In the genomic region with DNA sequence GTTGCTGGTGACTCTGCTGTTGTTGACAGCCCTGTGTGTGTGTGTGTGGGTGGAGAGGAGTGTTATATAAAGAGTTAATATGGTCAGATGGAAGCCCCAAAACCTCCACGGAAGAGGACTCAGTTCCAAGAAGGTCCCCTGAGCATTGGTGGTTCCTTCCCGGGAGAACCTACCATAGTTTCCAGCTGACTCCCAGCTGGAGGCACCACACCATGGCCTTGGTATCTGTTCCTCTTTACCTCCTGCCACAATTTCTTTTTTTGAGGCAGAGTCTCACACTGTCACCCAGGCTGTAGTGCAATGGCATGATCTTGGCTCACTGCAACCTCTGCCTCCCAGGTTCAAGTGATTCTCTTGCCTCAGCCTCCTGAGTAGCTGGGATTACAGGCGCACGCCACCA, we compare ENCODE assay signal across 13 cellular contexts. TPM values are rescaled to one million over a fixed set of nuclear protein-coding genes. Genes with fewer than 3 reads are reported as not detected.
DNase-seq lines count a peak whose midpoint lies in the region; ATAC-seq, FAIRE-seq and TF ChIP-seq lines count a peak whose summit lies in the region.
"Had no signal": no experiment of that assay in that cellular context is flagged by ENCODE, and none has a peak within 500 bp of the region (broad histone marks: within the 10 kb centered on the region; RNA-seq: fewer than 3 reads in every experiment).

No MANE protein-coding gene starts in this region.

- ATAC-seq in GM21423 (IDR thresholded peaks at IDR 0.05; ENCODE audit: unreplicated experiment), result peak; percentile 27
- ATAC-seq in HG03378 (IDR thresholded peaks at IDR 0.05; ENCODE audit: unreplicated experiment), result peak; percentile 30
- ATAC-seq in activated naive CD8-positive, alpha-beta T cell treated with anti-CD3 and anti-CD28 coated beads, Interleukin-2, amount 10 ng/mL, durations not matched to agents 7 days and 5 days (ENCODE audit: low read depth), result no peak
- ATAC-seq: PC-3 had no signal

- H3K9me3 Mint-ChIP-seq in activated naive CD8-positive, alpha-beta T cell treated with anti-CD3 and anti-CD28 coated beads, Interleukin-2, amount 10 ng/mL, durations not matched to agents 7 days and 5 days, result peaks cover 7% of the 10 kb centered on the region

- no peak for TF ChIP-seq POLR2A in GM12892 (IDR thresholded peaks at IDR 0.05; ENCODE audit: low read depth, low read length)

- H3K27ac Mint-ChIP-seq in activated naive CD8-positive, alpha-beta T cell treated with anti-CD3 and anti-CD28 coated beads, Interleukin-2, amount 10 ng/mL, durations not matched to agents 7 days and 5 days, result peak overlapping the region; percentile 71

- DNase-seq in GM12892 (ENCODE audit: insufficient read length) (no peak), urothelium cell line (ENCODE audit: low spot score) (no peak), NCI-H2081 (lab: John Stamatoyannopoulos, UW) (no peak), NCI-H524 (lab: John Stamatoyannopoulos, UW) (no peak), RCC 7860 (ENCODE audit: low spot score) (no peak)
- no peak for DNase-seq in activated naive CD8-positive, alpha-beta T cell treated with anti-CD3 and anti-CD28 coated beads, Interleukin-2, amount 10 ng/mL, durations not matched to agents 7 days and 5 days
- DNase-seq: dermis blood vessel endothelial cell, DMS79 treated with DMSO at 0.1 percent for 48 hours, KG1, nucleus accumbens, PC-3 had no signal

- peak; percentile 90 for FAIRE-seq in GM12892 (lab: Jason Lieb, UNC)
- FAIRE-seq in urothelium cell line (lab: Jason Lieb, UNC), result no peak
- no peak for FAIRE-seq in RCC 7860 (lab: Jason Lieb, UNC)

- H3K4me3 Mint-ChIP-seq in activated naive CD8-positive, alpha-beta T cell treated with anti-CD3 and anti-CD28 coated beads, Interleukin-2, amount 10 ng/mL, durations not matched to agents 7 days and 5 days, result peak overlapping the region; percentile 3

- H3K36me3 Mint-ChIP-seq in activated naive CD8-positive, alpha-beta T cell treated with anti-CD3 and anti-CD28 coated beads, Interleukin-2, amount 10 ng/mL, durations not matched to agents 7 days and 5 days, result peaks cover 24% of the 10 kb centered on the region

- peaks cover 39% of the 10 kb centered on the region for H3K4me1 Mint-ChIP-seq in activated naive CD8-positive, alpha-beta T cell treated with anti-CD3 and anti-CD28 coated beads, Interleukin-2, amount 10 ng/mL, durations not matched to agents 7 days and 5 days

- POLR2A ChIA-PET in activated naive CD8-positive, alpha-beta T cell treated with anti-CD3 and anti-CD28 coated beads, Interleukin-2, amount 10 ng/mL, durations not matched to agents 7 days and 5 days (lab: Charles Lee), result interaction anchor here (0.9 to 8.0 kb wide), 3 partner anchors 18 to 39 kb away, joined by 3 to 257 read pairs (median 12); a partner anchor contains a TSS

- no peaks in the 10 kb centered on the region for H3K27me3 Mint-ChIP-seq in activated naive CD8-positive, alpha-beta T cell treated with anti-CD3 and anti-CD28 coated beads, Interleukin-2, amount 10 ng/mL, durations not matched to agents 7 days and 5 days

RNA-seq across cellular contexts. Expression of a gene that starts 15.9 kb away (rescaled TPM):
- polyA plus RNA-seq in GM12892 (2012; ENCODE audit: missing spikeins), result 51.9 TPM
- 100 to 1,000 TPM; 247 to 253 TPM for total RNA-seq in activated naive CD8-positive, alpha-beta T cell treated with anti-CD3 and anti-CD28 coated beads, Interleukin-2, amount 10 ng/mL, durations not matched to agents 7 days and 5 days
